Comparison of ENCODE assay signal across 8 cellular contexts in the genomic region with DNA sequence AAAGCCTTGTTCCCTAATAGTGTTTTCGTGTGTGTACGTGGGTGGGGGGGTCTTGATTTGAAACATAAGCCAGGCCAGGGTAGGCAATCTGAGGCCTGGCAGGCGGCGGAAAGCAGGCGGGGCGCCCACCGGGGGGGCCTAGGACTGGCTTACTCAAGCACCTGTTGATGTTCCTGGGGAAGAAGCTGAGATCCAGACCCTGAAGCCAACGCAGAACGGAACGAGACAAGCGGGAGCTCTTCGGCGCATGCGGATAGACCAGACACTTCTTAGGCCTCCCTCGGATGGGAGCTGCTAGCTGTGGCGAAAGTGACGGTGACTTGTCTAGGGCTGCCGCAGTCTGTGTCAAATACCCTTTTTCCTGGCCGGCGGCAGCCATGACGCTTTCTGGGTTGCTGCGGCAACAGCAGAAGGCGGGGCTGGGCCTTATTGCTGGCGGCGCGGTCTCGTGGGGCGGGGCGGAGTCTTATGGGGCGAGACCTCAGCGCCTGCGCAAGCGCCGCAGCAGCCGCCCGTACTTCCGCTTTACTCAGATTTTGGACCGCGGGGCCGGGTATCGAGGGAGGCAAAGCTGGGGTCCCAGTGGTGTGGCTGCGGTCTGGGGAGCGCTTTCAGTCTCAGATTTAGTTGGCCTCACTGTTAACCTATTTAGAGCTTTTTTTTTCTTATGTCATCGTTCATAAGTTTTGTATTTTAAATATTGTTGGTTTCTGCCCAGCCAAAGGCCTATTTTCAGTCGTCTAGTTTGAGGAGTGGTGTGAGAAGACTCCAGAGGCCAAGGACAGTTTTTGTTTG. TPM values are rescaled to one million over a fixed set of nuclear protein-coding genes. Genes with fewer than 3 reads are reported as not detected.
DNase-seq lines count a peak whose midpoint lies in the region; ATAC-seq and TF ChIP-seq lines count a peak whose summit lies in the region.

SPATA4 (minus strand) TSS at position 402 of the 795 bp plus-strand sequence; CDS start at position 379, 23 bp downstream.

- H3K36me3 Mint-ChIP-seq in naive thymus-derived CD8-positive, alpha-beta T cell: no peaks in the 10 kb centered on the region
- H3K36me3 Mint-ChIP-seq in stimulated activated memory B cell treated with anti-CD40 and anti-IgM and Interleukin-4, amounts not matched to agents 10 μg/mL and 1 μg/mL and 100 μg/mL, for 72 hours: no peaks in the 10 kb centered on the region

- H3F3A ChIP-seq in DOHH2 (ENCODE audit: control insufficient read depth, insufficient read depth) (no peaks in the 10 kb centered on the region), Loucy (ENCODE audit: low read depth) (no peaks in the 10 kb centered on the region)

- no peaks in the 10 kb centered on the region; the same call in 1 of the 2 replicates for H3K36me3 ChIP-seq in DOHH2 (ENCODE audit: control insufficient read depth, low read length)
- no peaks in the 10 kb centered on the region for H3K36me3 ChIP-seq in H7 (replicated peaks; ENCODE audit: control insufficient read depth, insufficient read depth, low read length)
- no peaks in the 10 kb centered on the region for H3K36me3 ChIP-seq in Loucy (ENCODE audit: insufficient read depth, low read length)
- H3K36me3 ChIP-seq in RWPE2 (ENCODE audit: low read depth): no peaks in the 10 kb centered on the region

- H3K9me3 ChIP-seq in DOHH2 (ENCODE audit: control insufficient read depth, insufficient read depth, low read length): no peaks in the 10 kb centered on the region
- no peaks in the 10 kb centered on the region for H3K9me3 ChIP-seq in Loucy (ENCODE audit: insufficient read depth, low read depth, low read length)
- H3K9me3 ChIP-seq in RWPE2 (ENCODE audit: severe bottlenecking): no peaks in the 10 kb centered on the region

- H3K4me3 Mint-ChIP-seq in naive thymus-derived CD8-positive, alpha-beta T cell: peak within 1 kb of the TSS; percentile 79 to 94 (median 90)
- peak within 1 kb of the TSS; percentile 90 for H3K4me3 Mint-ChIP-seq in stimulated activated memory B cell treated with anti-CD40 and anti-IgM and Interleukin-4, amounts not matched to agents 10 μg/mL and 1 μg/mL and 100 μg/mL, for 72 hours

- H3K9me3 Mint-ChIP-seq in naive thymus-derived CD8-positive, alpha-beta T cell: peaks cover 0 to 1% (median 0%) of the 10 kb centered on the region in 9 donors
- no peaks in the 10 kb centered on the region for H3K9me3 Mint-ChIP-seq in stimulated activated memory B cell treated with anti-CD40 and anti-IgM and Interleukin-4, amounts not matched to agents 10 μg/mL and 1 μg/mL and 100 μg/mL, for 72 hours

- no peaks in the 10 kb centered on the region for H3K27me3 ChIP-seq in DOHH2 (ENCODE audit: control insufficient read depth, low read length)
- H3K27me3 ChIP-seq in H7 (ENCODE audit: control insufficient read depth, insufficient read depth, low read length): no peaks in the 10 kb centered on the region
- peaks cover 6% of the 10 kb centered on the region for H3K27me3 ChIP-seq in Loucy (ENCODE audit: insufficient read depth, low read length, poor library complexity, severe bottlenecking)
- H3K27me3 ChIP-seq in RWPE2 (ENCODE audit: insufficient read depth, poor library complexity, severe bottlenecking): no peaks in the 10 kb centered on the region

- peaks cover 6 to 23% (median 10%) of the 10 kb centered on the region in 5 donors for H3K27me3 Mint-ChIP-seq in naive thymus-derived CD8-positive, alpha-beta T cell
- peaks cover 17% of the 10 kb centered on the region for H3K27me3 Mint-ChIP-seq in stimulated activated memory B cell treated with anti-CD40 and anti-IgM and Interleukin-4, amounts not matched to agents 10 μg/mL and 1 μg/mL and 100 μg/mL, for 72 hours

- no peaks in the 10 kb centered on the region for H3K79me2 ChIP-seq in DOHH2 (ENCODE audit: control insufficient read depth, low read length)
- H3K79me2 ChIP-seq in Loucy (ENCODE audit: insufficient read depth, low read length): no peaks in the 10 kb centered on the region

- peak; percentile 88 for DNase-seq in H7
- peak; percentile 88 for DNase-seq in RWPE2 (ENCODE audit: low spot score)
- peak; percentile 90 for DNase-seq in activated T-helper 9 cell treated with anti-CD3 and anti-CD28 coated beads, Interleukin-2, amount 50 U/mL, for 16 hours (ENCODE audit: low read depth)
- DNase-seq in fibroblast of mammary gland (ENCODE audit: low read depth): peak; percentile 84
- DNase-seq in naive thymus-derived CD8-positive, alpha-beta T cell: peak; percentile 87 to 96 (median 92)

- H2AFZ ChIP-seq in Loucy (ENCODE audit: low read length): peak within 1 kb of the TSS; percentile 95

- H3K4me2 ChIP-seq in DOHH2 (ENCODE audit: low read length): peak within 1 kb of the TSS; percentile 89
- peak within 1 kb of the TSS; percentile 75 for H3K4me2 ChIP-seq in Loucy (ENCODE audit: low read depth, low read length, poor library complexity, severe bottlenecking)

- peaks cover 8 to 12% (median 10%) of the 10 kb centered on the region in 4 donors for H3K4me1 Mint-ChIP-seq in naive thymus-derived CD8-positive, alpha-beta T cell
- peaks cover 12% of the 10 kb centered on the region for H3K4me1 Mint-ChIP-seq in stimulated activated memory B cell treated with anti-CD40 and anti-IgM and Interleukin-4, amounts not matched to agents 10 μg/mL and 1 μg/mL and 100 μg/mL, for 72 hours

- H3K4me3 ChIP-seq in DOHH2 (ENCODE audit: low read length): peak within 1 kb of the TSS; percentile 84
- H3K4me3 ChIP-seq in H7 (ENCODE audit: insufficient read depth, low read depth, low read length): peak within 1 kb of the TSS; percentile 51
- H3K4me3 ChIP-seq in Loucy (ENCODE audit: low read length, poor library complexity, severe bottlenecking): peak within 1 kb of the TSS; percentile 75
- H3K4me3 ChIP-seq in RWPE2 (ENCODE audit: severe bottlenecking): peak within 1 kb of the TSS; percentile 35
- H3K4me3 ChIP-seq in fibroblast of mammary gland (ENCODE audit: control insufficient read depth, low read depth, low read length): peak within 1 kb of the TSS; percentile 86

- peak within 1 kb of the TSS; percentile 84 to 99 (median 92) for H3K27ac Mint-ChIP-seq in naive thymus-derived CD8-positive, alpha-beta T cell
- H3K27ac Mint-ChIP-seq in stimulated activated memory B cell treated with anti-CD40 and anti-IgM and Interleukin-4, amounts not matched to agents 10 μg/mL and 1 μg/mL and 100 μg/mL, for 72 hours: peak within 1 kb of the TSS; percentile 80

- no peaks in the 10 kb centered on the region for H3K9me2 ChIP-seq in DOHH2 (replicated peaks; ENCODE audit: control insufficient read depth, low read length)
- H3K9me2 ChIP-seq in Loucy (replicated peaks; ENCODE audit: low read depth, low read length): no peaks in the 10 kb centered on the region

- peak; percentile 78 for ATAC-seq in RWPE2 (ENCODE audit: low read depth)
- ATAC-seq in naive thymus-derived CD8-positive, alpha-beta T cell: peak; percentile 93 to 96
- peak; percentile 98 for ATAC-seq in stimulated activated memory B cell treated with anti-CD40 and anti-IgM and Interleukin-4, amounts not matched to agents 10 μg/mL and 1 μg/mL and 100 μg/mL, for 72 hours

- H3K27ac ChIP-seq in DOHH2 (ENCODE audit: low read depth, low read length) (peak within 1 kb of the TSS; percentile 43), RWPE2 (ENCODE audit: poor library complexity, severe bottlenecking) (peak within 1 kb of the TSS; percentile 90)

- POLR2A ChIA-PET in naive thymus-derived CD8-positive, alpha-beta T cell (lab: Charles Lee): interaction anchor here (0.6 to 1.8 kb wide), 9 partner anchors 12 to 1246 kb away, joined by 3 to 8 read pairs (median 4); partner anchors contain the start of genes SPCS3 and WDR17

- H3K9ac ChIP-seq in Loucy (ENCODE audit: low read depth, low read length, poor library complexity, severe bottlenecking): peak within 1 kb of the TSS; percentile 51

- H3K4me1 ChIP-seq in DOHH2 (ENCODE audit: control insufficient read depth, low read length): peaks cover 15% of the 10 kb centered on the region
- peaks cover 3% of the 10 kb centered on the region for H3K4me1 ChIP-seq in Loucy (ENCODE audit: insufficient read depth, low read length, poor library complexity, severe bottlenecking)
- peaks cover 32% of the 10 kb centered on the region for H3K4me1 ChIP-seq in RWPE2 (ENCODE audit: insufficient read depth, poor library complexity, severe bottlenecking)

- TF ChIP-seq CTCF in DOHH2 (IDR thresholded peaks at IDR 0.05; ENCODE audit: low read depth, low read length, poor library complexity, severe bottlenecking) (no peak), Loucy (conservative IDR thresholded peaks at IDR 0.05; ENCODE audit: low read length) (no peak), RWPE2 (IDR thresholded peaks at IDR 0.05; ENCODE audit: poor library complexity, severe bottlenecking) (no peak), fibroblast of mammary gland (conservative IDR thresholded peaks at IDR 0.05; ENCODE audit: control insufficient read depth, insufficient read depth, low read depth, low read length) (no peak)

- no peaks in the 10 kb centered on the region for H4K20me1 ChIP-seq in DOHH2 (ENCODE audit: control insufficient read depth, insufficient read depth, low read depth, low read length)
- H4K20me1 ChIP-seq in Loucy (ENCODE audit: insufficient read depth, low read length, poor library complexity, severe bottlenecking): no peaks in the 10 kb centered on the region

RNA-seq across cellular contexts. Expression of gene SPATA4, which starts in this region (rescaled TPM):
- not detected in 2 replicates for total RNA-seq in H7 (2014; rRNA removed; shearing (Covaris generic))
- not detected for total RNA-seq in naive thymus-derived CD8-positive, alpha-beta T cell
- not detected for polyA plus RNA-seq in naive thymus-derived CD8-positive, alpha-beta T cell

Comparison
In these comparisons a context has a peak if more than half of its experiments do, and no peak if none do; other contexts are left out.
1. Peak in every context shown above with its lines: DNase-seq, ATAC-seq, H3K4me3 ChIP-seq and H3K27ac ChIP-seq.
2. Peak in DNase-seq and H3K4me3 ChIP-seq in H7; RNA of the gene not detected or under 1 TPM.
3. Peak in DNase-seq and ATAC-seq in naive thymus-derived CD8-positive, alpha-beta T cell; RNA of the gene not detected or under 1 TPM.
4. H3K4me3 ChIP-seq: peak in every context shown above with its lines; median percentile 86 in fibroblast of mammary gland; 84 in DOHH2; 75 in Loucy; 51 in H7; 35 in RWPE2.